Comparison of ENCODE assay signal across 36 cellular contexts in the genomic region with DNA sequence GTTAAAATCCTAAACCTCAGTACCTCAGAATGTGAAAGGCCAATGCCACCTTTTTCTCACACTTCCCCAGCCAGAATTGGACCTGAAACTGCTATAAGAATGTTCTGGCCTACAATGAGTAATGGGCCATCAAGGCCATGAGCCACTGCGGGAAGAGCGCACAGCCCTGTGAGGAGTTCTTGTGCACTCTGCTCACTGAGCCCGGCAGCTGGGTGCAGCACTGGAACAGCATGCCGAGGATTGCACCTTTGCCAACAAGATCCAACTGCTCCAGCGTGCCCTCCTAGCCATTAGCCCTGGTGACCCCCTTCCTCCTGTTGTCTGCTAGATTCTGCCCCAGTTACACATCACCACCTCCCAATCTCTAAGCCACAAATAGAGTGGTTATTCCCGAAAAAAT.
"Had no signal": no experiment of that assay in that cellular context is flagged by ENCODE, and none has a peak within 500 bp of the region (broad histone marks: within the 10 kb centered on the region; RNA-seq: fewer than 3 reads in every experiment).

No MANE protein-coding gene starts in this region.

- H3K27ac ChIP-seq: adrenal gland, cardiac muscle cell, VCaP had no signal

- H3K9me3 Mint-ChIP-seq: activated B cell treated with CpG ODN at 0.5 μM for 24 hours; activated CD4-positive, alpha-beta T cell treated with anti-CD3 and anti-CD28 coated beads, Interleukin-2, amount 10 ng/mL, durations not matched to agents 24 days and 14 days; activated T-helper 1 cell treated with anti-CD3 and anti-CD28 coated beads, Interleukin-12 subunit alpha, Interleukin-12 subunit beta, Interleukin-2, Interleukin-4 antibody, amounts not matched to agents 30 ng/mL and 10 ng/mL and 1 ng/mL, durations not matched to agents 14 hours and 24 hours and 36 hours; brain; T-helper 1 cell treated with Interleukin-12 subunit alpha and Interleukin-12 subunit beta and Interleukin-4 antibody, amounts not matched to agents 30 μg/mL and 1 μg/mL, for 36 hours had no signal

- DNase-seq: activated B cell treated with CpG ODN at 0.5 μM for 24 hours; activated CD4-positive, alpha-beta memory T cell treated with anti-CD3 and anti-CD28 coated beads for 36 hours; activated CD4-positive, alpha-beta T cell treated with anti-CD3 and anti-CD28 coated beads for 4 hours; activated CD4-positive, alpha-beta T cell treated with anti-CD3 and anti-CD28 coated beads, Interleukin-2, amount 10 ng/mL, durations not matched to agents 24 days and 14 days; activated CD4-positive, alpha-beta T cell treated with anti-CD3 and anti-CD28 coated beads, Interleukin-2, amount 50 U/mL, for 1 hour; activated CD4-positive, alpha-beta T cell treated with anti-CD3 and anti-CD28 coated beads, Interleukin-2, amount 50 U/mL, for 4 hours; activated CD4-positive, CD25-positive, alpha-beta regulatory T cell treated with anti-CD3 and anti-CD28 coated beads, Interleukin-2, amount 50 U/mL, for 72 hours; activated CD8-positive, alpha-beta memory T cell treated with anti-CD3 and anti-CD28 coated beads, Interleukin-2, amount 50 U/mL, for 4 hours; activated CD8-positive, alpha-beta T cell treated with anti-CD3 and anti-CD28 coated beads for 36 hours; activated effector memory CD4-positive, alpha-beta T cell treated with anti-CD3 and anti-CD28 coated beads, Interleukin-2, amount 50 U/mL, for 16 hours; activated gamma-delta T cell treated with Interleukin-2 at 50 U/mL for 16 hours; activated naive CD4-positive, alpha-beta T cell; activated naive CD4-positive, alpha-beta T cell treated with anti-CD3 and anti-CD28 coated beads for 36 hours; activated naive CD8-positive, alpha-beta T cell treated with anti-CD3 and anti-CD28 coated beads, Interleukin-2, amount 10 ng/mL, durations not matched to agents 7 days and 5 days; activated T-cell treated with anti-CD3 and anti-CD28 coated beads for 4 hours; activated T-cell treated with anti-CD3 and anti-CD28 coated beads, Interleukin-2, amount 50 U/mL, for 1 hour; activated T-cell treated with anti-CD3 and anti-CD28 coated beads, Interleukin-2, amount 50 U/mL, for 4 hours; activated T-cell treated with anti-CD3 and anti-CD28 coated beads, Interleukin-2, amount 50 U/mL, for 72 hours; adrenal gland; amniotic stem cell; aorta; caudate nucleus; cerebellar nuclear complex; T-helper 1 cell; T-helper 2 cell; T-helper 9 cell had no signal

- H3K4me1 ChIP-seq: adrenal gland had no signal

- H3K4me1 Mint-ChIP-seq: activated B cell treated with CpG ODN at 0.5 μM for 24 hours; activated CD4-positive, alpha-beta T cell treated with anti-CD3 and anti-CD28 coated beads, Interleukin-2, amount 10 ng/mL, durations not matched to agents 24 days and 14 days; activated naive CD4-positive, alpha-beta T cell treated with anti-CD3 and anti-CD28 coated beads, Interleukin-2, amount 50 U/mL, for 24 hours; activated naive CD8-positive, alpha-beta T cell treated with anti-CD3 and anti-CD28 coated beads, Interleukin-2, amount 10 ng/mL, durations not matched to agents 7 days and 5 days; activated T-helper 17 cell treated with anti-CD3 and anti-CD28 coated beads, Interleukin-2, amount 50 U/mL, for 72 hours; central memory CD8-positive, alpha-beta T cell had no signal

- H3K27me3 Mint-ChIP-seq: activated B cell treated with CpG ODN at 0.5 μM for 24 hours; activated CD4-positive, alpha-beta memory T cell treated with anti-CD3 and anti-CD28 coated beads for 36 hours; activated CD4-positive, alpha-beta T cell treated with anti-CD3 and anti-CD28 coated beads, Interleukin-2, amount 10 ng/mL, durations not matched to agents 24 days and 14 days; activated CD8-positive, alpha-beta T cell treated with anti-CD3 and anti-CD28 coated beads for 36 hours; activated naive CD4-positive, alpha-beta T cell treated with anti-CD3 and anti-CD28 coated beads, Interleukin-2, amount 50 U/mL, for 24 hours; activated naive CD8-positive, alpha-beta T cell; activated naive CD8-positive, alpha-beta T cell treated with anti-CD3 and anti-CD28 coated beads, Interleukin-2, amount 10 ng/mL, durations not matched to agents 7 days and 5 days; activated T-helper 17 cell treated with anti-CD3 and anti-CD28 coated beads, Interleukin-2, amount 50 U/mL, for 72 hours; brain; central memory CD8-positive, alpha-beta T cell had no signal

- H3K27ac Mint-ChIP-seq: activated B cell treated with CpG ODN at 0.5 μM for 24 hours; activated CD4-positive, alpha-beta memory T cell treated with anti-CD3 and anti-CD28 coated beads for 36 hours; activated CD4-positive, alpha-beta T cell treated with anti-CD3 and anti-CD28 coated beads, Interleukin-2, amount 10 ng/mL, durations not matched to agents 24 days and 14 days; activated CD8-positive, alpha-beta T cell treated with anti-CD3 and anti-CD28 coated beads for 36 hours; activated naive CD4-positive, alpha-beta T cell treated with anti-CD3 and anti-CD28 coated beads for 36 hours; activated naive CD4-positive, alpha-beta T cell treated with anti-CD3 and anti-CD28 coated beads, Interleukin-2, amount 50 U/mL, for 24 hours; activated naive CD8-positive, alpha-beta T cell; activated naive CD8-positive, alpha-beta T cell treated with anti-CD3 and anti-CD28 coated beads, Interleukin-2, amount 10 ng/mL, durations not matched to agents 7 days and 5 days; activated T-cell treated with anti-CD3 and anti-CD28 coated beads, Interleukin-2, amount 50 U/mL, for 72 hours; activated T-helper 1 cell treated with anti-CD3 and anti-CD28 coated beads, Interleukin-12 subunit alpha, Interleukin-12 subunit beta, Interleukin-2, Interleukin-4 antibody, amounts not matched to agents 30 ng/mL and 10 ng/mL and 1 ng/mL, durations not matched to agents 14 hours and 24 hours and 36 hours; activated T-helper 17 cell treated with anti-CD3 and anti-CD28 coated beads, Interleukin-2, amount 50 U/mL, for 72 hours; brain; T-helper 1 cell treated with Interleukin-12 subunit alpha and Interleukin-12 subunit beta and Interleukin-4 antibody, amounts not matched to agents 30 μg/mL and 1 μg/mL, for 36 hours; T-helper 2 cell treated with Interferon-gamma antibody and Interleukin-4, amounts not matched to agents 5 μg/mL and 100 μg/mL, for 36 hours had no signal

- H3K9me3 ChIP-seq: adrenal gland had no signal

- H3K4me3 ChIP-seq: adrenal gland, cardiac muscle cell had no signal

- H3K4me3 Mint-ChIP-seq: activated B cell treated with CpG ODN at 0.5 μM for 24 hours; activated CD4-positive, alpha-beta memory T cell treated with anti-CD3 and anti-CD28 coated beads for 36 hours; activated CD4-positive, alpha-beta T cell treated with anti-CD3 and anti-CD28 coated beads, Interleukin-2, amount 10 ng/mL, durations not matched to agents 24 days and 14 days; activated CD8-positive, alpha-beta T cell treated with anti-CD3 and anti-CD28 coated beads for 36 hours; activated naive CD4-positive, alpha-beta T cell treated with anti-CD3 and anti-CD28 coated beads for 36 hours; activated naive CD4-positive, alpha-beta T cell treated with anti-CD3 and anti-CD28 coated beads, Interleukin-2, amount 50 U/mL, for 24 hours; activated naive CD8-positive, alpha-beta T cell; activated naive CD8-positive, alpha-beta T cell treated with anti-CD3 and anti-CD28 coated beads, Interleukin-2, amount 10 ng/mL, durations not matched to agents 7 days and 5 days; activated T-cell treated with anti-CD3 and anti-CD28 coated beads, Interleukin-2, amount 50 U/mL, for 4 hours; activated T-cell treated with anti-CD3 and anti-CD28 coated beads, Interleukin-2, amount 50 U/mL, for 72 hours; activated T-helper 1 cell treated with anti-CD3 and anti-CD28 coated beads, Interleukin-12 subunit alpha, Interleukin-12 subunit beta, Interleukin-2, Interleukin-4 antibody, amounts not matched to agents 30 ng/mL and 10 ng/mL and 1 ng/mL, durations not matched to agents 14 hours and 24 hours and 36 hours; activated T-helper 17 cell treated with anti-CD3 and anti-CD28 coated beads, Interleukin-2, amount 50 U/mL, for 72 hours; brain; central memory CD8-positive, alpha-beta T cell; T-helper 1 cell treated with Interleukin-12 subunit alpha and Interleukin-12 subunit beta and Interleukin-4 antibody, amounts not matched to agents 30 μg/mL and 1 μg/mL, for 36 hours; T-helper 2 cell treated with Interferon-gamma antibody and Interleukin-4, amounts not matched to agents 5 μg/mL and 100 μg/mL, for 36 hours had no signal

- ATAC-seq: activated CD8-positive, alpha-beta T cell treated with anti-CD3 and anti-CD28 coated beads for 36 hours; activated T-cell treated with anti-CD3 and anti-CD28 coated beads, Interleukin-2, amount 50 U/mL, for 4 hours; activated T-cell treated with anti-CD3 and anti-CD28 coated beads, Interleukin-2, amount 50 U/mL, for 72 hours; activated T-helper 17 cell treated with anti-CD3 and anti-CD28 coated beads, Interleukin-2, amount 50 U/mL, for 72 hours had no signal

- H3K36me3 Mint-ChIP-seq: activated CD4-positive, alpha-beta memory T cell treated with anti-CD3 and anti-CD28 coated beads for 36 hours; activated naive CD4-positive, alpha-beta T cell treated with anti-CD3 and anti-CD28 coated beads, Interleukin-2, amount 50 U/mL, for 24 hours; activated naive CD8-positive, alpha-beta T cell; activated naive CD8-positive, alpha-beta T cell treated with anti-CD3 and anti-CD28 coated beads, Interleukin-2, amount 10 ng/mL, durations not matched to agents 7 days and 5 days; brain had no signal

- H3K36me3 ChIP-seq: adrenal gland, cardiac muscle cell had no signal

- H3K27me3 ChIP-seq: adrenal gland, cardiac muscle cell had no signal
